10 cellular contexts compared by ENCODE assay signal in genomic region chr9:69412741-69413150, GRCh38.
A peak's percentile ranks its signal among the peaks of the same experiment; 100 is the strongest.
DNase-seq lines count a peak whose midpoint lies in the region; ATAC-seq and TF ChIP-seq lines count a peak whose summit lies in the region.
"Had no signal": no experiment of that assay in that cellular context is flagged by ENCODE, and none has a peak within 500 bp of the region (broad histone marks: within the 10 kb centered on the region; RNA-seq: fewer than 3 reads in every experiment).

No MANE protein-coding gene starts in this region.

- DNase-seq in GM03348 (ENCODE audit: low spot score): peak; percentile 92
- peak; percentile 59 for DNase-seq in NCI-H510A treated with DMSO at 0.1 percent for 48 hours (lab: John Stamatoyannopoulos, UW)
- peak; percentile 78 for DNase-seq in epidermal melanocyte (ENCODE audit: insufficient read length, low spot score)
- DNase-seq in mucosa of descending colon: peak in 2 of 3 donors; percentile 55 to 57
- no peak for DNase-seq in NCI-H1694 treated with DMSO at 0.1 percent for 48 hours (lab: John Stamatoyannopoulos, UW)
- no peak for DNase-seq in stimulated activated CD4-positive, alpha-beta T cell treated with anti-CD3 and anti-CD28 coated beads, Interleukin-2, amount 100 ng/mL, for 48 hours
- DNase-seq in activated CD8-positive, alpha-beta memory T cell treated with anti-CD3 and anti-CD28 coated beads, Interleukin-2, amount 50 U/mL, for 48 hours: no peak
- no peak for DNase-seq in T-helper 2 cell

- no peaks in the 10 kb centered on the region for H3K4me1 ChIP-seq in mucosa of descending colon (ENCODE audit: low read depth)
- H3K4me1 ChIP-seq: SJSA1 had no signal

- intact Hi-C loops in mucosa of descending colon (cut with DNase I, micrococcal nuclease): no loop called here

- H3K9me3 ChIP-seq in mucosa of descending colon: no peaks in the 10 kb centered on the region
- H3K9me3 ChIP-seq: SJSA1 had no signal

- no peaks in the 10 kb centered on the region for H3K36me3 ChIP-seq in mucosa of descending colon (ENCODE audit: low read depth)
- H3K36me3 ChIP-seq: SJSA1 had no signal

- H3K4me3 ChIP-seq in mucosa of descending colon: no peak overlapping the region
- H3K4me3 ChIP-seq: SJSA1, skin epidermis had no signal

- peak; percentile 72 for ATAC-seq in mucosa of descending colon

- TF ChIP-seq CTCF in mucosa of descending colon (IDR thresholded peaks at IDR 0.05): no peak

Comparison
In these comparisons a context has a peak if more than half of its experiments do, and no peak if none do; other contexts are left out.
1. DNase-seq: peak in GM03348 (single experiment), NCI-H510A treated with DMSO at 0.1 percent for 48 hours (single experiment), epidermal melanocyte (single experiment) and mucosa of descending colon (2 of 3); none in NCI-H1694 treated with DMSO at 0.1 percent for 48 hours (single experiment), stimulated activated CD4-positive, alpha-beta T cell treated with anti-CD3 and anti-CD28 coated beads, Interleukin-2, amount 100 ng/mL, for 48 hours (0 of 2), activated CD8-positive, alpha-beta memory T cell treated with anti-CD3 and anti-CD28 coated beads, Interleukin-2, amount 50 U/mL, for 48 hours (single experiment) and T-helper 2 cell (0 of 5).